19 cellular contexts compared by ENCODE assay signal in genomic region chr12:118206107-118206412, GRCh38.
DNase-seq lines count a peak whose midpoint lies in the region; ATAC-seq and TF ChIP-seq lines count a peak whose summit lies in the region.
"Had no signal": no experiment of that assay in that cellular context is flagged by ENCODE, and none has a peak within 500 bp of the region (broad histone marks: within the 10 kb centered on the region; RNA-seq: fewer than 3 reads in every experiment).

No MANE protein-coding gene starts in this region.

- H3K4me3 ChIP-seq in lower lobe of right lung: no peak overlapping the region
- H3K4me3 ChIP-seq: cardiac muscle cell, ovary, sigmoid colon, SK-N-MC had no signal

- H3K4me3 Mint-ChIP-seq in activated T-cell treated with anti-CD3 and anti-CD28 coated beads, Interleukin-2, amount 50 U/mL, for 24 hours: no peak overlapping the region
- no peak overlapping the region for H3K4me3 Mint-ChIP-seq in activated naive CD8-positive, alpha-beta T cell treated with anti-CD3 and anti-CD28 coated beads for 36 hours
- H3K4me3 Mint-ChIP-seq in natural killer cell treated with Interleukin-12 subunit alpha and Interleukin-12 subunit beta and Interleukin-15 and Interleukin-18, amount 100 ng/mL, for 72 hours: no peak overlapping the region
- H3K4me3 Mint-ChIP-seq: endodermal cell had no signal

- peaks cover 7% of the 10 kb centered on the region for H3K4me1 Mint-ChIP-seq in activated T-cell treated with anti-CD3 and anti-CD28 coated beads, Interleukin-2, amount 50 U/mL, for 24 hours (ENCODE audit: low read depth)
- peaks cover 4% of the 10 kb centered on the region for H3K4me1 Mint-ChIP-seq in activated naive CD8-positive, alpha-beta T cell treated with anti-CD3 and anti-CD28 coated beads for 36 hours
- H3K4me1 Mint-ChIP-seq in natural killer cell treated with Interleukin-12 subunit alpha and Interleukin-12 subunit beta and Interleukin-15 and Interleukin-18, amount 100 ng/mL, for 72 hours (ENCODE audit: low read depth in 2 of 2): peaks cover 7% of the 10 kb centered on the region in 2 donors
- H3K4me1 Mint-ChIP-seq: endodermal cell had no signal

- peaks cover 53% of the 10 kb centered on the region for H3K36me3 Mint-ChIP-seq in activated T-cell treated with anti-CD3 and anti-CD28 coated beads, Interleukin-2, amount 50 U/mL, for 24 hours (ENCODE audit: low read depth)
- peaks cover 4% of the 10 kb centered on the region for H3K36me3 Mint-ChIP-seq in activated naive CD8-positive, alpha-beta T cell treated with anti-CD3 and anti-CD28 coated beads for 36 hours
- H3K36me3 Mint-ChIP-seq in natural killer cell treated with Interleukin-12 subunit alpha and Interleukin-12 subunit beta and Interleukin-15 and Interleukin-18, amount 100 ng/mL, for 72 hours: no peaks in the 10 kb centered on the region

- intact Hi-C loops in lower lobe of right lung (cut with DNase I): no loop called here

- H3K27ac Mint-ChIP-seq in activated T-cell treated with anti-CD3 and anti-CD28 coated beads, Interleukin-2, amount 50 U/mL, for 24 hours: peak overlapping the region; percentile 11
- H3K27ac Mint-ChIP-seq in activated naive CD8-positive, alpha-beta T cell treated with anti-CD3 and anti-CD28 coated beads for 36 hours: peak overlapping the region; percentile 54
- peak overlapping the region; percentile 4 to 82 for H3K27ac Mint-ChIP-seq in natural killer cell treated with Interleukin-12 subunit alpha and Interleukin-12 subunit beta and Interleukin-15 and Interleukin-18, amount 100 ng/mL, for 72 hours
- H3K27ac Mint-ChIP-seq: endodermal cell had no signal

- H3K9me3 Mint-ChIP-seq in activated T-cell treated with anti-CD3 and anti-CD28 coated beads, Interleukin-2, amount 50 U/mL, for 24 hours: no peaks in the 10 kb centered on the region
- no peaks in the 10 kb centered on the region for H3K9me3 Mint-ChIP-seq in activated naive CD8-positive, alpha-beta T cell treated with anti-CD3 and anti-CD28 coated beads for 36 hours
- no peaks in the 10 kb centered on the region for H3K9me3 Mint-ChIP-seq in natural killer cell treated with Interleukin-12 subunit alpha and Interleukin-12 subunit beta and Interleukin-15 and Interleukin-18, amount 100 ng/mL, for 72 hours
- H3K9me3 Mint-ChIP-seq: endodermal cell had no signal

- no peaks in the 10 kb centered on the region for H3K27me3 Mint-ChIP-seq in activated T-cell treated with anti-CD3 and anti-CD28 coated beads, Interleukin-2, amount 50 U/mL, for 24 hours
- no peaks in the 10 kb centered on the region for H3K27me3 Mint-ChIP-seq in activated naive CD8-positive, alpha-beta T cell treated with anti-CD3 and anti-CD28 coated beads for 36 hours
- no peaks in the 10 kb centered on the region for H3K27me3 Mint-ChIP-seq in natural killer cell treated with Interleukin-12 subunit alpha and Interleukin-12 subunit beta and Interleukin-15 and Interleukin-18, amount 100 ng/mL, for 72 hours

- H3K27ac ChIP-seq in lower lobe of right lung: no peak overlapping the region
- H3K27ac ChIP-seq: cardiac muscle cell, ovary, sigmoid colon, SK-N-MC had no signal

- no peak for DNase-seq in activated T-cell treated with anti-CD3 and anti-CD28 coated beads, Interleukin-2, amount 50 U/mL, for 24 hours
- DNase-seq in activated T-cell treated with anti-CD3 and anti-CD28 coated beads, Interleukin-2, amount 50 U/mL, for 1 hour: no peak
- DNase-seq in activated naive CD8-positive, alpha-beta T cell treated with anti-CD3 and anti-CD28 coated beads for 36 hours: no peak
- no peak for DNase-seq in natural killer cell treated with Interleukin-12 subunit alpha and Interleukin-12 subunit beta and Interleukin-15 and Interleukin-18, amount 100 ng/mL, for 72 hours (ENCODE audit: low spot score)
- no peak for DNase-seq in activated effector memory CD4-positive, alpha-beta T cell treated with Interleukin-2 at 50 U/mL for 16 hours
- no peak for DNase-seq in lower lobe of right lung
- no peak for DNase-seq in activated naive CD4-positive, alpha-beta T cell treated with anti-CD3 and anti-CD28 coated beads, Interleukin-2, amount 50 U/mL, for 16 hours
- DNase-seq: endodermal cell; H7; left cardiac atrium; NCI-H2029; NCI-H524 treated with DMSO at 0.1 percent for 48 hours; ovary; PC-3; sigmoid colon; stimulated activated CD4-positive, alpha-beta T cell treated with anti-CD3 and anti-CD28 coated beads, Interleukin-4, amount 100 ng/mL, for 1 hour had no signal

- H3K4me1 ChIP-seq in lower lobe of right lung: no peaks in the 10 kb centered on the region
- H3K4me1 ChIP-seq: sigmoid colon had no signal

- peaks cover 34% of the 10 kb centered on the region for H3K36me3 ChIP-seq in lower lobe of right lung
- H3K36me3 ChIP-seq: cardiac muscle cell, ovary had no signal

- ATAC-seq in HG02588 (IDR thresholded peaks at IDR 0.05; ENCODE audit: unreplicated experiment): peak; percentile 21
- ATAC-seq in natural killer cell treated with Interleukin-12 subunit alpha and Interleukin-12 subunit beta and Interleukin-15 and Interleukin-18, amount 100 ng/mL, for 72 hours: no peak
- no peak for ATAC-seq in lower lobe of right lung
- ATAC-seq: left cardiac atrium, PC-3 had no signal

- H3K27me3 ChIP-seq in lower lobe of right lung (ENCODE audit: low read depth): no peaks in the 10 kb centered on the region
- H3K27me3 ChIP-seq: cardiac muscle cell, ovary, sigmoid colon had no signal

- no peak for TF ChIP-seq CTCF in lower lobe of right lung (IDR thresholded peaks at IDR 0.05)

- no peaks in the 10 kb centered on the region for H3K9me3 ChIP-seq in lower lobe of right lung
- H3K9me3 ChIP-seq: ovary, sigmoid colon had no signal
